ENCODE assay signal across 12 cellular contexts in the genomic region with DNA sequence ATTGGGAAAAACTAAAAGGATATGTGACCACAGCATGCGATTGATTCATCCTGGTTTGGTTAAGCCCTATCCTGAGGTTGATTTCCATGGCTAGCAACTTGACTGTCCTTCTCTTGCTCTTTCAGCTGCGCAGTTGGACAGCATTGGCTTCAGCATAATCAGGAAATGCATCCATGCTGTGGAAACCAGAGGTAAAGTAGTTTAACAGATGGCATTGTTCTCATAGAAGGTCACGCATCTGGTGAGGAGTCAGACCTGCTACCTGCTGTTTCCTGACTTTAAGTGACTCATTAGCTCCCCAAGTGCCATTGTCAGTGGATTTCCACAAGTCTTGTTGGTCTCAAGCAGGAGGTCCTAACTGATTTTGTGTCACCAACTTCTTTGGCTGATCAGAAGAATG.
DNase-seq lines count a peak whose midpoint lies in the region; ATAC-seq, FAIRE-seq and TF ChIP-seq lines count a peak whose summit lies in the region.
"Had no signal": no experiment of that assay in that cellular context is flagged by ENCODE, and none has a peak within 500 bp of the region (broad histone marks: within the 10 kb centered on the region; RNA-seq: fewer than 3 reads in every experiment).

No MANE protein-coding gene starts in this region.

- H3K27ac ChIP-seq in IMR-90 (ENCODE audit: insufficient read depth, low read length) = no peak overlapping the region
- no peak overlapping the region for H3K27ac ChIP-seq in keratinocyte (ENCODE audit: control insufficient read depth, insufficient read depth, low read length)
- no peak overlapping the region for H3K27ac ChIP-seq in spleen
- H3K27ac ChIP-seq: uterus had no signal

- H3K36me3 Mint-ChIP-seq in T-helper 1 cell treated with Interleukin-12 subunit alpha and Interleukin-12 subunit beta and Interleukin-4 antibody, amounts not matched to agents 30 μg/mL and 1 μg/mL, for 36 hours (ENCODE audit: low read depth) = peaks cover 28% of the 10 kb centered on the region
- no peaks in the 10 kb centered on the region for H3K36me3 Mint-ChIP-seq in activated T-helper 17 cell treated with anti-CD3 and anti-CD28 coated beads, Interleukin-2, amount 50 U/mL, for 72 hours (ENCODE audit: low read depth)

- no peak overlapping the region for H3K4me3 Mint-ChIP-seq in T-helper 1 cell treated with Interleukin-12 subunit alpha and Interleukin-12 subunit beta and Interleukin-4 antibody, amounts not matched to agents 30 μg/mL and 1 μg/mL, for 36 hours
- H3K4me3 Mint-ChIP-seq in activated T-helper 17 cell treated with anti-CD3 and anti-CD28 coated beads, Interleukin-2, amount 50 U/mL, for 72 hours = no peak overlapping the region

- no peaks in the 10 kb centered on the region for H3K9me3 ChIP-seq in IMR-90 (ENCODE audit: control insufficient read depth, insufficient read depth, low read length)
- no peaks in the 10 kb centered on the region for H3K9me3 ChIP-seq in keratinocyte (ENCODE audit: control insufficient read depth, low read depth, low read length)
- H3K9me3 ChIP-seq in spleen = no peaks in the 10 kb centered on the region
- H3K9me3 ChIP-seq: uterus had no signal

- dilution Hi-C loops in IMR-90 (cut with HindIII; ENCODE audit: low sequenced_read_pairs, unreplicated experiment) = no loop called here
- dilution Hi-C loops in keratinocyte (cut with MboI; ENCODE audit: extremely low pct_ligation_motif_present, low sequenced_read_pairs) = no loop called here

- no peak overlapping the region for H3K14ac ChIP-seq in IMR-90 (replicated peaks; ENCODE audit: low read depth, low read length)

- CTCF ChIA-PET in IMR-90 (lab: Yijun Ruan, JAX) = no interaction called here

- 0 out of 3 replicates have a peak overlapping the region, but pooled peaks have one; percentile 3 for H2BK15ac ChIP-seq in IMR-90 (ENCODE audit: low read depth, low read length)

- H3K9ac ChIP-seq in IMR-90 (ENCODE audit: low read depth, low read length) (no peak overlapping the region), keratinocyte (ENCODE audit: control insufficient read depth, extremely low read depth, insufficient read depth, low read length) (no peak overlapping the region)

- H2BK120ac ChIP-seq in IMR-90 (ENCODE audit: low read depth, low read length) = no peak overlapping the region

- no peak for TF ChIP-seq RAD21 in IMR-90 (IDR thresholded peaks at IDR 0.05; ENCODE audit: low read length)

- no peak overlapping the region for H3K56ac ChIP-seq in IMR-90 (ENCODE audit: extremely low read depth, insufficient read depth, low read length)

- H4K5ac ChIP-seq in IMR-90 (ENCODE audit: low read depth, low read length) = no peak overlapping the region

- no peak overlapping the region for H3K4me3 ChIP-seq in IMR-90 (ENCODE audit: insufficient read depth, low read depth, low read length)
- no peak overlapping the region for H3K4me3 ChIP-seq in keratinocyte (ENCODE audit: control insufficient read depth in 2 of 3, extremely low read depth in 1 of 3, insufficient read depth in 2 of 3, low read depth in 1 of 3, low read length in 3 of 3)
- H3K4me3 ChIP-seq in spleen = no peak overlapping the region
- H3K4me3 ChIP-seq: uterus had no signal

- H4K91ac ChIP-seq in IMR-90 (ENCODE audit: insufficient read depth, low read depth, low read length) = no peak overlapping the region

- H3K4me1 Mint-ChIP-seq in T-helper 1 cell treated with Interleukin-12 subunit alpha and Interleukin-12 subunit beta and Interleukin-4 antibody, amounts not matched to agents 30 μg/mL and 1 μg/mL, for 36 hours (ENCODE audit: low read depth) = peaks cover 33% of the 10 kb centered on the region
- peaks cover 7% of the 10 kb centered on the region for H3K4me1 Mint-ChIP-seq in activated T-helper 17 cell treated with anti-CD3 and anti-CD28 coated beads, Interleukin-2, amount 50 U/mL, for 72 hours

- no peak overlapping the region for H4K8ac ChIP-seq in IMR-90 (ENCODE audit: low read depth in 2 of 2, low read length in 2 of 2)

- TF ChIP-seq POLR2A in IMR-90 (IDR thresholded peaks at IDR 0.05; ENCODE audit: low read depth, low read length) (no peak), spleen (IDR thresholded peaks at IDR 0.05) (no peak)

- no peak overlapping the region for H3K23ac ChIP-seq in IMR-90 (ENCODE audit: low read depth, low read length)

- in situ Hi-C loops in IMR-90 (cut with MboI; ENCODE audit: low sequenced_read_pairs) = no loop called here

- H3K79me1 ChIP-seq in IMR-90 (ENCODE audit: low read depth in 1 of 2, low read length in 2 of 2) = no peaks in the 10 kb centered on the region

- H3K36me3 ChIP-seq in IMR-90 (ENCODE audit: control insufficient read depth, insufficient read depth, low read length) (no peaks in the 10 kb centered on the region), keratinocyte (ENCODE audit: control insufficient read depth in 2 of 2, extremely low read depth in 1 of 2, insufficient read depth in 2 of 2, low read length in 2 of 2) (peaks cover 0 to 4% of the 10 kb centered on the region in 2 experiments), spleen (peaks cover 0 to 24% (median 5%) of the 10 kb centered on the region in 6 donors)
- H3K36me3 ChIP-seq: uterus had no signal

- BruUV-seq in IMR-90 (replicated peaks; lab: Mats Ljungman, UMichigan) = no TSS peak

- TF ChIP-seq CTCF in IMR-90 (conservative IDR thresholded peaks at IDR 0.05; ENCODE audit: low read depth, low read length) (no peak), keratinocyte (optimal IDR thresholded peaks at IDR 0.05 in 1 of 3, IDR thresholded peaks at IDR 0.05 in 1 of 3, conservative IDR thresholded peaks at IDR 0.05 in 1 of 3; ENCODE audit: extremely low read depth in 1 of 3, insufficient read depth in 2 of 3, low read length in 3 of 3) (no peak), spleen (IDR thresholded peaks at IDR 0.05 in 8 of 11, conservative IDR thresholded peaks at IDR 0.05 in 3 of 11) (no peak)

- H2AFZ ChIP-seq in IMR-90 (replicated peaks; ENCODE audit: low read length, poor library complexity) = no peak overlapping the region
- no peak overlapping the region for H2AFZ ChIP-seq in keratinocyte (ENCODE audit: control insufficient read depth, low read length)

- H3K4ac ChIP-seq in IMR-90 (ENCODE audit: low read depth, low read length) = 0 out of 2 replicates have a peak overlapping the region, but pooled peaks have one; percentile 10

- POLR2A ChIA-PET in IMR-90 (lab: Charles Lee; ENCODE audit: unreplicated experiment) = no interaction called here

- peak overlapping the region; percentile 14 for H3K27ac Mint-ChIP-seq in T-helper 1 cell treated with Interleukin-12 subunit alpha and Interleukin-12 subunit beta and Interleukin-4 antibody, amounts not matched to agents 30 μg/mL and 1 μg/mL, for 36 hours
- H3K27ac Mint-ChIP-seq in activated T-helper 17 cell treated with anti-CD3 and anti-CD28 coated beads, Interleukin-2, amount 50 U/mL, for 72 hours = no peak overlapping the region

- H2BK5ac ChIP-seq in IMR-90 (ENCODE audit: low read depth, low read length, poor library complexity, severe bottlenecking) = no peak overlapping the region

- H3K27me3 ChIP-seq in IMR-90 (ENCODE audit: control insufficient read depth, insufficient read depth, low read length) = 0 out of 2 replicates have a peak, but pooled peaks cover 1% of the 10 kb centered on the region
- H3K27me3 ChIP-seq in keratinocyte (ENCODE audit: control insufficient read depth, extremely low read depth, insufficient read depth, low read length) = no peaks in the 10 kb centered on the region
- H3K27me3 ChIP-seq in spleen (replicated peaks in 1 of 7) = no peaks in the 10 kb centered on the region
- H3K27me3 ChIP-seq: uterus had no signal

- WGBS in IMR-90 (ENCODE audit: extremely low coverage in 2 of 2, insufficient read length in 1 of 2), 2 experiments = 100% methylated on average over 1 of the region's 3 CpGs; no CpG with 5 or more reads in 1 of the 2 experiments
- WGBS in spleen, 5 donors = 74 to 90% (median 82%) methylated on average over 3 of the region's 3 CpGs

- H2AK9ac ChIP-seq in IMR-90 (replicated peaks; ENCODE audit: low read depth, low read length, poor library complexity) = no peak overlapping the region

- H3K27me3 Mint-ChIP-seq in T-helper 1 cell treated with Interleukin-12 subunit alpha and Interleukin-12 subunit beta and Interleukin-4 antibody, amounts not matched to agents 30 μg/mL and 1 μg/mL, for 36 hours (ENCODE audit: low read depth) = no peaks in the 10 kb centered on the region
- no peaks in the 10 kb centered on the region for H3K27me3 Mint-ChIP-seq in activated T-helper 17 cell treated with anti-CD3 and anti-CD28 coated beads, Interleukin-2, amount 50 U/mL, for 72 hours

- H4K20me1 ChIP-seq in IMR-90 (ENCODE audit: insufficient read depth, low read length) = no peaks in the 10 kb centered on the region
- H4K20me1 ChIP-seq in keratinocyte (ENCODE audit: control insufficient read depth, extremely low read depth, insufficient read depth, low read length) = no peaks in the 10 kb centered on the region

- DNase-seq in T-helper 1 cell (no peak), IMR-90 (no peak), keratinocyte (ENCODE audit: low read depth, low spot score) (no peak), spleen (no peak)
- DNase-seq: activated gamma-delta T cell, cortex of kidney, uterus had no signal

- no peaks in the 10 kb centered on the region for H3K9me3 Mint-ChIP-seq in T-helper 1 cell treated with Interleukin-12 subunit alpha and Interleukin-12 subunit beta and Interleukin-4 antibody, amounts not matched to agents 30 μg/mL and 1 μg/mL, for 36 hours
- H3K9me3 Mint-ChIP-seq in activated T-helper 17 cell treated with anti-CD3 and anti-CD28 coated beads, Interleukin-2, amount 50 U/mL, for 72 hours = no peaks in the 10 kb centered on the region

- peak overlapping the region; percentile 3; the same call in 1 of the 2 replicates for H2BK20ac ChIP-seq in IMR-90 (ENCODE audit: low read depth, low read length)

- H3K9me1 ChIP-seq in IMR-90 (ENCODE audit: insufficient read depth, low read length) (peaks cover 3% of the 10 kb centered on the region), keratinocyte (ENCODE audit: control insufficient read depth, extremely low read depth, insufficient read depth, low read length) (no peaks in the 10 kb centered on the region)

- intact Hi-C loops in IMR-90 (cut with micrococcal nuclease) = no loop called here
- intact Hi-C loops in spleen (cut with DNase I; ENCODE audit: low total_unique reads) = no loop called here

- H3K18ac ChIP-seq in IMR-90 (ENCODE audit: low read depth, low read length) = no peak overlapping the region

- peaks cover 4% of the 10 kb centered on the region for H3K4me1 ChIP-seq in IMR-90 (ENCODE audit: control insufficient read depth, insufficient read depth, low read length)
- H3K4me1 ChIP-seq in keratinocyte (ENCODE audit: control insufficient read depth, extremely low read depth, insufficient read depth, low read length) = peaks cover 13% of the 10 kb centered on the region
- peaks cover 0 to 2% (median 0%) of the 10 kb centered on the region in 6 donors for H3K4me1 ChIP-seq in spleen
- H3K4me1 ChIP-seq: uterus had no signal

- peak; percentile 51 for FAIRE-seq in keratinocyte (lab: Jason Lieb, UNC)

- no peak for ATAC-seq in IMR-90 (ENCODE audit: low read depth)
- peak; percentile 53 for ATAC-seq in activated T-helper 17 cell treated with anti-CD3 and anti-CD28 coated beads, Interleukin-2, amount 50 U/mL, for 72 hours (replicated peaks)
- ATAC-seq in GM21786 (IDR thresholded peaks at IDR 0.05; ENCODE audit: unreplicated experiment) = no peak
- ATAC-seq in GM19324 (IDR thresholded peaks at IDR 0.05; ENCODE audit: low FRiP score, unreplicated experiment) = no peak
- ATAC-seq: Panc1 had no signal

- no peaks in the 10 kb centered on the region for H3K79me2 ChIP-seq in keratinocyte (ENCODE audit: control insufficient read depth, insufficient read depth, low read length)

- H2AK5ac ChIP-seq in IMR-90 (ENCODE audit: low read depth, low read length) = peak overlapping the region; percentile 45

- H3K4me2 ChIP-seq in IMR-90 (ENCODE audit: low read depth, low read length) (no peak overlapping the region), keratinocyte (ENCODE audit: control insufficient read depth, extremely low read depth, insufficient read depth, low read depth, low read length) (no peak overlapping the region)
